In genomic region chr7:16420649-16421332, GRCh38 we compare ENCODE assay signal across 8 cellular contexts. TPM values are rescaled to one million over a fixed set of nuclear protein-coding genes. Genes with fewer than 3 reads are reported as not detected.
DNase-seq lines count a peak whose midpoint lies in the region; ATAC-seq lines count a peak whose summit lies in the region.

No MANE protein-coding gene starts in this region.

- peak overlapping the region; percentile 64 for H3K9ac ChIP-seq in HUES6 (ENCODE audit: low read length)
- H3K9ac ChIP-seq in mucosa of stomach (ENCODE audit: low read length) = peak overlapping the region; percentile 96

- H3K9me3 ChIP-seq in HUES6 (ENCODE audit: control insufficient read depth, insufficient read depth, low read depth, low read length) (no peaks in the 10 kb centered on the region), mucosa of stomach (ENCODE audit: control insufficient read depth, low read length) (no peaks in the 10 kb centered on the region)

- peak overlapping the region; percentile 74 for H3K4me3 ChIP-seq in HUES6 (ENCODE audit: low read depth, low read length)
- peak overlapping the region; percentile 85 for H3K4me3 ChIP-seq in mucosa of stomach (ENCODE audit: low read length)

- DNase-seq in Caki2 (ENCODE audit: low read depth) (peak; percentile 90), OCI-M1 (lab: John Stamatoyannopoulos, UW) (peak; percentile 93)
- peak; percentile 86 for DNase-seq in activated T-cell treated with anti-CD3 and anti-CD28 coated beads, Interleukin-2, amount 50 U/mL, for 24 hours
- DNase-seq in stimulated activated CD8-positive, alpha-beta memory T cell treated with anti-CD3 and anti-CD28 coated beads, Interleukin-4, amount 100 ng/mL, for 48 hours = peak; percentile 86

- peak overlapping the region; percentile 98 for H3K27ac Mint-ChIP-seq in activated T-cell treated with anti-CD3 and anti-CD28 coated beads, Interleukin-2, amount 50 U/mL, for 24 hours

- in situ Hi-C loops in Caki2 (cut with HindIII; ENCODE audit: low pct_unique_long_range_greater_than_20kb, low sequenced_read_pairs) = no loop called here

- no peak overlapping the region for H3K27ac ChIP-seq in HUES6 (ENCODE audit: low read depth, low read length)

- H3K36me3 ChIP-seq in HUES6 (ENCODE audit: control insufficient read depth, insufficient read depth, low read length) (no peaks in the 10 kb centered on the region), mucosa of stomach (ENCODE audit: control insufficient read depth, insufficient read depth, low read length) (no peaks in the 10 kb centered on the region)

- H3K9me3 Mint-ChIP-seq in activated T-cell treated with anti-CD3 and anti-CD28 coated beads, Interleukin-2, amount 50 U/mL, for 24 hours = no peaks in the 10 kb centered on the region

- H3K4me3 Mint-ChIP-seq in activated T-cell treated with anti-CD3 and anti-CD28 coated beads, Interleukin-2, amount 50 U/mL, for 24 hours = peak overlapping the region; percentile 89

- peaks cover 2% of the 10 kb centered on the region for H3K36me3 Mint-ChIP-seq in activated T-cell treated with anti-CD3 and anti-CD28 coated beads, Interleukin-2, amount 50 U/mL, for 24 hours (ENCODE audit: low read depth)

- H3K4me1 ChIP-seq in HUES6 (ENCODE audit: control insufficient read depth, insufficient read depth, low read length) (peaks cover 16% of the 10 kb centered on the region), mucosa of stomach (ENCODE audit: control insufficient read depth, insufficient read depth, low read length) (peaks cover 33% of the 10 kb centered on the region)

- no peaks in the 10 kb centered on the region for H3K27me3 Mint-ChIP-seq in activated T-cell treated with anti-CD3 and anti-CD28 coated beads, Interleukin-2, amount 50 U/mL, for 24 hours

- H3K27me3 ChIP-seq in HUES6 (ENCODE audit: control insufficient read depth, insufficient read depth, low read length) (peaks cover 19% of the 10 kb centered on the region; the same call in 1 of the 2 replicates), mucosa of stomach (ENCODE audit: control insufficient read depth, insufficient read depth, low read length) (no peaks in the 10 kb centered on the region)

- peaks cover 36% of the 10 kb centered on the region for H3K4me1 Mint-ChIP-seq in activated T-cell treated with anti-CD3 and anti-CD28 coated beads, Interleukin-2, amount 50 U/mL, for 24 hours (ENCODE audit: low read depth)

- ATAC-seq in GM21390 (IDR thresholded peaks at IDR 0.05; ENCODE audit: unreplicated experiment) (peak; percentile 87), esophagus mucosa (peak; percentile 94)

RNA-seq across cellular contexts. Expression of gene CRPPA, which starts 0.5 kb away (rescaled TPM):
- 1.2 and 2.0 TPM in 2 replicates for total RNA-seq in Caki2 (2014; rRNA removed; shearing (Covaris generic); ENCODE audit: low replicate concordance)
- total RNA-seq in esophagus mucosa = 0.80 TPM

RNA-seq across cellular contexts. Expression of gene SOSTDC1, which starts 44.7 kb away (rescaled TPM):
- total RNA-seq in Caki2 (2014; rRNA removed; shearing (Covaris generic); ENCODE audit: low replicate concordance) = 0.26 TPM in 1 of 2 replicates, not detected in the other
- 1.9 TPM for total RNA-seq in esophagus mucosa
